ENCODE assay signal across 8 cellular contexts in the genomic region with DNA sequence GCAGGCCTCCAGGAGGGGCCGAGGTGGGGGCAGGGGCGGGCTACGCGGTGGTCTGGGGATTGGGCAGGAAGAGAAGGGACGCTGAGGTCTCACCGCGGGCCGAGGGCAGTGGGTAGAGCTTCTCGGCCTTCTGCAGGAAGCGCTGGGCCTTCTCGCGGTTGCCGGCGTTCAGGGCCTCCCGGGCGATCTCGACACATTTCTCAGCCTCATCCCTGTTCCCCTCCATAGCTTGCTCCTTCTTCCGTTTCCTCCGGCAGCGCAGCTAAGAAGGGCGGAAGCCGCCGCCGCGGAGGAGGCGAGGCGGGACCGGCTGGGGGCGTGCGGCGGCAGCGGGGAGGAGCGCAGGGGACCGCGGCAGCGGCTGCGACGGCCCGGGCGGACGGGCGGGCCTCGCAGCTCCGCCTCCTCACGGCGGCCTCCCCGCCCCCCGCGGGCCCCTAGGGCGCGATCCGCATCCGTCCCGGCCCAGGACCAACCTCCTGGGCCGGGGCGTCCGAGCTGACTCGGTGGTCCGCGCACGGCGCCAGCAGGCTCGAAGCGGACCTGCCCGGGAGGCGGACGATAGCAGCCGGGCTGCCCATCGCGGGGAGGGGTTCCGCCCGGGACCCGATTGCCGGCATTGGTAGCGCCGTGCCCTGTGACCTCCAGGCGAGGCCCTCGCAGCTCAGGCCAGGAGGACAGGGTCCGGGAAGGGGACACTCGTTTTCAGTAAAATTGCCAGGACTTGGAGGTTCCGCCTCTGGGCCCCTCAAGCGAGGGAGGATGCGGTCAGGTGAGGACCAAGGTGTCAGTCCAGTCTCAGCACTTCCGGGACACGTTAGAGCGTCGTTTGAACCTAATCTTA. TPM values are rescaled to one million over a fixed set of nuclear protein-coding genes. Genes with fewer than 3 reads are reported as not detected.
DNase-seq lines count a peak whose midpoint lies in the region; ATAC-seq and TF ChIP-seq lines count a peak whose summit lies in the region.

A gene (minus strand): TSS at position 273 of the 844 bp plus-strand sequence. CDS start 47 bp downstream, at position 226.

- peak within 1 kb of the TSS; percentile 94 for H3K27ac ChIP-seq in HUES48 (ENCODE audit: low read depth, low read length)

- H3K4me1 ChIP-seq in HUES48 (ENCODE audit: control insufficient read depth, insufficient read depth, low read length), result peaks cover 40% of the 10 kb centered on the region; the same call in 1 of the 2 replicates

- peak within 1 kb of the TSS; percentile 81 for H3K9ac ChIP-seq in HUES48 (ENCODE audit: low read depth, low read length)

- H3K9me3 Mint-ChIP-seq in activated T-helper 17 cell treated with anti-CD3 and anti-CD28 coated beads, Interleukin-2, amount 50 U/mL, for 72 hours, result no peaks in the 10 kb centered on the region
- no peaks in the 10 kb centered on the region for H3K9me3 Mint-ChIP-seq in nephron
- H3K9me3 Mint-ChIP-seq in stimulated activated naive CD8-positive, alpha-beta T cell treated with anti-CD3 and anti-CD28 coated beads, Interleukin-15, Interleukin-2, amounts not matched to agents 100 ng/mL and 50 ng/mL, for 24 hours, result no peaks in the 10 kb centered on the region

- peak; percentile 85 for DNase-seq in D341Med (ENCODE audit: low spot score)
- DNase-seq in RPMI8226, result peak; percentile 76
- DNase-seq in fibroblast of pulmonary artery (ENCODE audit: low read depth), result peak; percentile 78

- peaks cover 21% of the 10 kb centered on the region for H3K36me3 ChIP-seq in HUES48 (ENCODE audit: control insufficient read depth, insufficient read depth, low read length)

- ATAC-seq in GM21360 (IDR thresholded peaks at IDR 0.05; ENCODE audit: unreplicated experiment), result peak; percentile 40
- ATAC-seq in activated T-helper 17 cell treated with anti-CD3 and anti-CD28 coated beads, Interleukin-2, amount 50 U/mL, for 72 hours (replicated peaks), result peak; percentile 44

- peaks cover 39% of the 10 kb centered on the region for H3K36me3 Mint-ChIP-seq in activated T-helper 17 cell treated with anti-CD3 and anti-CD28 coated beads, Interleukin-2, amount 50 U/mL, for 72 hours (ENCODE audit: low read depth)
- H3K36me3 Mint-ChIP-seq in nephron (ENCODE audit: low read depth), result peaks cover 21% of the 10 kb centered on the region
- peaks cover 57% of the 10 kb centered on the region for H3K36me3 Mint-ChIP-seq in stimulated activated naive CD8-positive, alpha-beta T cell treated with anti-CD3 and anti-CD28 coated beads, Interleukin-15, Interleukin-2, amounts not matched to agents 100 ng/mL and 50 ng/mL, for 24 hours (ENCODE audit: low read depth)

- no peaks in the 10 kb centered on the region for H3K27me3 Mint-ChIP-seq in activated T-helper 17 cell treated with anti-CD3 and anti-CD28 coated beads, Interleukin-2, amount 50 U/mL, for 72 hours
- no peaks in the 10 kb centered on the region for H3K27me3 Mint-ChIP-seq in nephron (ENCODE audit: low read depth)
- H3K27me3 Mint-ChIP-seq in stimulated activated naive CD8-positive, alpha-beta T cell treated with anti-CD3 and anti-CD28 coated beads, Interleukin-15, Interleukin-2, amounts not matched to agents 100 ng/mL and 50 ng/mL, for 24 hours, result no peaks in the 10 kb centered on the region

- H3K4me3 Mint-ChIP-seq in activated T-helper 17 cell treated with anti-CD3 and anti-CD28 coated beads, Interleukin-2, amount 50 U/mL, for 72 hours, result no peak within 1 kb of the TSS
- H3K4me3 Mint-ChIP-seq in nephron, result peak within 1 kb of the TSS; percentile 100
- H3K4me3 Mint-ChIP-seq in stimulated activated naive CD8-positive, alpha-beta T cell treated with anti-CD3 and anti-CD28 coated beads, Interleukin-15, Interleukin-2, amounts not matched to agents 100 ng/mL and 50 ng/mL, for 24 hours, result peak within 1 kb of the TSS; percentile 99

- H3K27me3 ChIP-seq in HUES48 (ENCODE audit: control insufficient read depth, insufficient read depth, low read length), result no peaks in the 10 kb centered on the region

- H3K4me1 Mint-ChIP-seq in activated T-helper 17 cell treated with anti-CD3 and anti-CD28 coated beads, Interleukin-2, amount 50 U/mL, for 72 hours, result peaks cover 33% of the 10 kb centered on the region
- H3K4me1 Mint-ChIP-seq in nephron, result peaks cover 30% of the 10 kb centered on the region
- peaks cover 52% of the 10 kb centered on the region for H3K4me1 Mint-ChIP-seq in stimulated activated naive CD8-positive, alpha-beta T cell treated with anti-CD3 and anti-CD28 coated beads, Interleukin-15, Interleukin-2, amounts not matched to agents 100 ng/mL and 50 ng/mL, for 24 hours (ENCODE audit: low read depth)

- H3K27ac Mint-ChIP-seq in activated T-helper 17 cell treated with anti-CD3 and anti-CD28 coated beads, Interleukin-2, amount 50 U/mL, for 72 hours, result peak within 1 kb of the TSS; percentile 95
- H3K27ac Mint-ChIP-seq in nephron, result peak within 1 kb of the TSS; percentile 99 to 100 (median 100)
- peak within 1 kb of the TSS; percentile 97 for H3K27ac Mint-ChIP-seq in stimulated activated naive CD8-positive, alpha-beta T cell treated with anti-CD3 and anti-CD28 coated beads, Interleukin-15, Interleukin-2, amounts not matched to agents 100 ng/mL and 50 ng/mL, for 24 hours

- peak within 1 kb of the TSS; percentile 99 for H3K4me3 ChIP-seq in HUES48 (ENCODE audit: low read depth, low read length)
- H3K4me3 ChIP-seq in fibroblast of pulmonary artery (replicated peaks; ENCODE audit: low read depth, low read length), result peak within 1 kb of the TSS; percentile 84

- TF ChIP-seq CTCF in fibroblast of pulmonary artery (IDR thresholded peaks at IDR 0.05; ENCODE audit: low read length, missing control alignments) (no peak), nephron (IDR thresholded peaks at IDR 0.05; ENCODE audit: unreplicated experiment in 3 of 3) (no peak)

- H3K9me3 ChIP-seq in HUES48 (ENCODE audit: control insufficient read depth, insufficient read depth, low read length), result no peaks in the 10 kb centered on the region

RNA-seq across cellular contexts. Expression of the gene that starts here (rescaled TPM):
- 10 to 100 TPM; 43.4 to 45.1 TPM for total RNA-seq in activated T-helper 17 cell treated with anti-CD3 and anti-CD28 coated beads, Interleukin-2, amount 50 U/mL, for 72 hours

Comparison
In these comparisons a context has a peak if more than half of its experiments do, and no peak if none do; other contexts are left out.
1. Peak in every context shown above with its lines: DNase-seq, ATAC-seq, H3K4me3 ChIP-seq and H3K27ac ChIP-seq.